Comparison of ENCODE assay signal across 8 cellular contexts in the genomic region with DNA sequence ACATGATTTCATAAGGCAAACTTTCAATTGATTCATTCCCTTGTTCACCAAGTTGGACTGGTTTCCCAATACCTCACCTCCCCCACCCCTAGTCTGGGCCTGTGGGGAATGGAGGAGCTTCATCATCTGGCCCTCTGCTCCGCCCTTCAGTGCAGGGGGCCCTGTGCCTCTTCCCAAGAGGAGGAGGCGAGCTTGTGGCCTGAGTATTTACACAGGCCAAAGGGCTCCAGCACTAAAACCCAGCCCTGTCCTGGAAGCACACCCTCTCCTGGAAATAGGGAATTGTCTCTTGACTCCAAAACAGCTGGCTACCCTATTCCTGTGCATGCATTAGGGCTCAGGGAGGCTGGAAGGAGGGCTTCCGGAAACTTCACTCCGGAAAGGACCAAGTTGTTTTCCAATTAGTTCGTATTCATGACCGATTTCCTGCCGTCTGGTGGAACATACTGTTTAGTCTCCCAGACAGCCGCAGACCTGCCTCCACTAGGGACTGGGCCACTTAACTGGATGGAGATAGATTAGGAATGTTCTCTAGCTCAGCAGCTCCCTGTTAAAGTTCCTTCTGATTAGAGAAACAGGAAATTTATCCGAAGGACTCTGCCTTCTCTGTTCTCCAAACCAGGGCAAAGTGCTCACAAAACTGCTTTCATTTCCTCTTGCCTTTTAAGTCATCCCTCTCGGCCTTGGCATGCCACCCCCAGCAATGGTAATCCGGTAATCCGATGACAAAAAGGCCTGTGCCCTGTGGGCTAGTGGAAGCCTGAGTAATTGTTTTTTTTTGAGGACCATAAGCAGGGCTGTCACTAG. TPM values are rescaled to one million over a fixed set of nuclear protein-coding genes. Genes with fewer than 3 reads are reported as not detected.
DNase-seq lines count a peak whose midpoint lies in the region; ATAC-seq and TF ChIP-seq lines count a peak whose summit lies in the region.

No MANE protein-coding gene starts in this region.

- H3K4me3 Mint-ChIP-seq in glutamatergic neuron (ENCODE audit: unreplicated experiment), result no peak overlapping the region

- DNase-seq in HCEC 1CT (peak; percentile 94), astrocyte of the spinal cord (ENCODE audit: low read depth, low spot score) (peak; percentile 90), iPS-NIHi11 (ENCODE audit: low spot score) (peak; percentile 20), spleen (no peak), glutamatergic neuron (no peak), Karpas-422 (no peak), OCI-M1 (lab: John Stamatoyannopoulos, UW) (no peak)

- H3K9me2 ChIP-seq in Karpas-422 (replicated peaks; ENCODE audit: insufficient read depth, low read length), result no peaks in the 10 kb centered on the region

- H3K4me2 ChIP-seq in Karpas-422 (ENCODE audit: low read depth, low read length, poor library complexity, severe bottlenecking), result no peak overlapping the region

- TF ChIP-seq POLR2A in spleen (IDR thresholded peaks at IDR 0.05), result no peak

- H3K79me2 ChIP-seq in Karpas-422 (ENCODE audit: low read length), result no peaks in the 10 kb centered on the region

- peaks cover 3% of the 10 kb centered on the region for H3K27me3 Mint-ChIP-seq in glutamatergic neuron (ENCODE audit: unreplicated experiment)

- ATAC-seq in GM21576 (IDR thresholded peaks at IDR 0.05; ENCODE audit: unreplicated experiment), result no peak

- intact Hi-C loops in spleen (cut with DNase I; ENCODE audit: low total_unique reads), result no loop called here

- H3K36me3 ChIP-seq in spleen (no peaks in the 10 kb centered on the region), Karpas-422 (ENCODE audit: insufficient read depth, low read length) (no peaks in the 10 kb centered on the region)

- no peaks in the 10 kb centered on the region for H3K36me3 Mint-ChIP-seq in glutamatergic neuron (ENCODE audit: unreplicated experiment)

- H3K4me1 ChIP-seq in spleen (peaks cover 0 to 4% (median 0%) of the 10 kb centered on the region in 6 donors), Karpas-422 (ENCODE audit: low read length) (peaks cover 13% of the 10 kb centered on the region)

- TF ChIP-seq CTCF in astrocyte of the spinal cord (IDR thresholded peaks at IDR 0.05; ENCODE audit: low read depth, low read length), result no peak
- TF ChIP-seq CTCF in spleen (IDR thresholded peaks at IDR 0.05 in 8 of 11, conservative IDR thresholded peaks at IDR 0.05 in 3 of 11), result peak in 1 of 11 experiments; percentile 11
- no peak for TF ChIP-seq CTCF in glutamatergic neuron (IDR thresholded peaks at IDR 0.05; ENCODE audit: partially characterized antibody, unreplicated experiment)

- H3K27ac ChIP-seq in spleen (peak overlapping the region; percentile 53 to 83 (median 74)), Karpas-422 (ENCODE audit: low read length) (no peak overlapping the region)

- in situ Hi-C loops in astrocyte of the spinal cord (cut with HindIII; ENCODE audit: low sequenced_read_pairs), result no loop called here

- H3K4me3 ChIP-seq in astrocyte of the spinal cord (ENCODE audit: low read depth, low read length), result no peak overlapping the region
- no peak overlapping the region for H3K4me3 ChIP-seq in spleen
- H3K4me3 ChIP-seq in Karpas-422 (ENCODE audit: low read length), result no peak overlapping the region

- H3K27ac Mint-ChIP-seq in glutamatergic neuron (ENCODE audit: unreplicated experiment), result no peak overlapping the region

- H3K27me3 ChIP-seq in spleen (replicated peaks in 1 of 7), result peaks cover 0 to 3% (median 0%) of the 10 kb centered on the region in 7 donors
- H3K27me3 ChIP-seq in Karpas-422 (ENCODE audit: low read length), result no peaks in the 10 kb centered on the region

- no peaks in the 10 kb centered on the region for H4K20me1 ChIP-seq in Karpas-422 (ENCODE audit: insufficient read depth, low read depth, low read length)

- no peak overlapping the region for H2AFZ ChIP-seq in Karpas-422 (ENCODE audit: low read length)

- H3K9me3 Mint-ChIP-seq in glutamatergic neuron (ENCODE audit: unreplicated experiment), result no peaks in the 10 kb centered on the region

- WGBS in spleen, 5 donors, result 39 to 65% (median 52%) methylated on average over 9 to 12 of the region's 12 CpGs

- H3K9me3 ChIP-seq in spleen, result no peaks in the 10 kb centered on the region
- H3K9me3 ChIP-seq in Karpas-422 (ENCODE audit: low read length), result no peaks in the 10 kb centered on the region

- peaks cover 4% of the 10 kb centered on the region for H3K4me1 Mint-ChIP-seq in glutamatergic neuron (ENCODE audit: low read depth, unreplicated experiment)

- H3K9ac ChIP-seq in Karpas-422 (ENCODE audit: low read length), result no peak overlapping the region

RNA-seq across cellular contexts. Expression of a gene that starts 5.8 kb away (rescaled TPM):
- total RNA-seq in spleen, result 10 to 100 TPM in 6 of 7 donors, 1 to 10 TPM in 1; 7.7 to 57.5 (median 33.3) TPM
- 10 to 100 TPM in 2 of 3 donors, 1 to 10 TPM in 1; 3.7 to 13.4 (median 13.1) TPM for polyA plus RNA-seq in spleen
- total RNA-seq in glutamatergic neuron (ENCODE audit: unreplicated experiment), result not detected
- total RNA-seq in Karpas-422 (2014; rRNA removed; shearing (Covaris generic); ENCODE audit: low replicate concordance), result not detected in 2 replicates

RNA-seq across cellular contexts. Expression of a gene that starts 13.1 kb away (rescaled TPM):
- 10 to 100 TPM in 5 of 7 donors, 1 to 10 TPM in 2; 6.7 to 20.8 (median 17.3) TPM for total RNA-seq in spleen
- 1 to 10 TPM; 2.9 to 6.8 (median 4.3) TPM for polyA plus RNA-seq in spleen
- total RNA-seq in glutamatergic neuron (ENCODE audit: unreplicated experiment), result 25.7 TPM
- total RNA-seq in Karpas-422 (2014; rRNA removed; shearing (Covaris generic); ENCODE audit: low replicate concordance), result not detected in 2 replicates

Comparison
In these comparisons a context has a peak if more than half of its experiments do, and no peak if none do; other contexts are left out.
1. DNase-seq: peak in HCEC 1CT (single experiment), astrocyte of the spinal cord (single experiment) and iPS-NIHi11 (single experiment); none in spleen (single experiment), glutamatergic neuron (single experiment), Karpas-422 (single experiment) and OCI-M1 (single experiment).